In genomic region chr2:120443946-120444345, GRCh38 we compare ENCODE assay signal across 1 cellular context.
TF ChIP-seq lines count a peak whose summit lies in the region.

No MANE protein-coding gene starts in this region.

TF ChIP-seq in SK-N-SH treated with all-trans-retinoic acid at 6 μM for 48 hours, 23 proteins besides CTCF, POLR2A, EP300 and RAD21 (continued from another document):
- TF ChIP-seq CREB5 (CRISPR knock-in tag; IDR thresholded peaks at IDR 0.05; ENCODE audit: low read depth) = no peak
- no peak for TF ChIP-seq CSDC2 (CRISPR knock-in tag; IDR thresholded peaks at IDR 0.05)
- TF ChIP-seq BACH2 (CRISPR knock-in tag; IDR thresholded peaks at IDR 0.05; ENCODE audit: borderline replicate concordance) = no peak
